Comparison of ENCODE assay signal across 31 cellular contexts in genomic region chr10:91343010-91343409, GRCh38.
"Had no signal": no experiment of that assay in that cellular context is flagged by ENCODE, and none has a peak within 500 bp of the region (broad histone marks: within the 10 kb centered on the region; RNA-seq: fewer than 3 reads in every experiment).

No MANE protein-coding gene starts in this region.

- H3K27ac ChIP-seq: neutrophil, pancreas, prostate gland, right lobe of liver, sigmoid colon, skin epidermis, spleen, suprapubic skin, testis, tibial artery, transverse colon, uterus had no signal

- H3K4me1 ChIP-seq: pancreas, prostate gland, right lobe of liver, sigmoid colon, spleen, testis, tibial artery, transverse colon, upper lobe of right lung, uterus had no signal

- H3K4me1 Mint-ChIP-seq: stimulated activated memory B cell treated with anti-CD40 and anti-IgM and Interleukin-4, amounts not matched to agents 10 μg/mL and 1 μg/mL and 100 μg/mL, for 72 hours had no signal

- H3K9me3 Mint-ChIP-seq: naive thymus-derived CD8-positive, alpha-beta T cell; natural killer cell treated with Interleukin-12 subunit alpha and Interleukin-12 subunit beta and Interleukin-15 and Interleukin-18, amount 100 ng/mL, for 72 hours; nephron progenitor cell; stimulated activated memory B cell treated with anti-CD40 and anti-IgM and Interleukin-4, amounts not matched to agents 10 μg/mL and 1 μg/mL and 100 μg/mL, for 72 hours; stimulated activated naive CD8-positive, alpha-beta T cell treated with anti-CD3 and anti-CD28 coated beads, Interleukin-15, amount 100 ng/mL, for 72 hours had no signal

- H3K4me2 ChIP-seq: smooth muscle cell had no signal

- H3K27me3 Mint-ChIP-seq: stimulated activated naive CD8-positive, alpha-beta T cell treated with anti-CD3 and anti-CD28 coated beads, Interleukin-15, amount 100 ng/mL, for 72 hours; type B pancreatic cell had no signal

- H3K4me3 Mint-ChIP-seq: naive thymus-derived CD8-positive, alpha-beta T cell; natural killer cell treated with Interleukin-12 subunit alpha and Interleukin-12 subunit beta and Interleukin-15 and Interleukin-18, amount 100 ng/mL, for 72 hours; nephron progenitor cell; neural crest cell; stimulated activated memory B cell treated with anti-CD40 and anti-IgM and Interleukin-4, amounts not matched to agents 10 μg/mL and 1 μg/mL and 100 μg/mL, for 72 hours; stimulated activated naive CD8-positive, alpha-beta T cell treated with anti-CD3 and anti-CD28 coated beads, Interleukin-15, amount 100 ng/mL, for 72 hours; type B pancreatic cell had no signal

- DNase-seq: naive thymus-derived CD8-positive, alpha-beta T cell; nephron progenitor cell; nucleus accumbens; pancreas; right cardiac atrium; right lobe of liver; sigmoid colon; spleen; stimulated activated CD4-positive, alpha-beta T cell treated with anti-CD3 and anti-CD28 coated beads, Interleukin-12 subunit alpha, Interleukin-12 subunit beta, amount 100 ng/mL, for 4 hours; stimulated activated CD4-positive, alpha-beta T cell treated with anti-CD3 and anti-CD28 coated beads, Interleukin-1b, Interleukin-23, amount 100 ng/mL, for 48 hours; stimulated activated CD4-positive, alpha-beta T cell treated with anti-CD3 and anti-CD28 coated beads, Interleukin-4, amount 100 ng/mL, for 1 hour; stimulated activated CD4-positive, alpha-beta T cell treated with anti-CD3 and anti-CD28 coated beads, Interleukin-4, amount 100 ng/mL, for 4 hours; stimulated activated CD8-positive, alpha-beta memory T cell treated with anti-CD3 and anti-CD28 coated beads, Interleukin-4, amount 100 ng/mL, for 48 hours; stimulated activated naive CD4-positive, alpha-beta T cell; stimulated activated naive CD8-positive, alpha-beta T cell treated with anti-CD3 and anti-CD28 coated beads, Interleukin-15, amount 100 ng/mL, for 72 hours; stimulated activated naive CD8-positive, alpha-beta T cell treated with anti-CD3 and anti-CD28 coated beads, Interleukin-15, Interleukin-2, amounts not matched to agents 100 U/mL and 50 U/mL, for 24 hours; substantia nigra; testis; tibial artery; transverse colon; upper lobe of right lung; uterus had no signal

- H3K9me3 ChIP-seq: neutrophil, pancreas, prostate gland, right lobe of liver, sigmoid colon, spleen, suprapubic skin, testis, tibial artery, transverse colon, upper lobe of right lung, uterus had no signal

- H3K36me3 ChIP-seq: neutrophil, pancreas, prostate gland, right lobe of liver, sigmoid colon, spleen, suprapubic skin, tibial artery, transverse colon, upper lobe of right lung, uterus had no signal

- H3K4me3 ChIP-seq: pancreas, prostate gland, right lobe of liver, sigmoid colon, skin epidermis, smooth muscle cell, spleen, suprapubic skin, testis, tibial artery, transverse colon, upper lobe of right lung, uterus had no signal

- H3K36me3 Mint-ChIP-seq: naive thymus-derived CD8-positive, alpha-beta T cell; natural killer cell treated with Interleukin-12 subunit alpha and Interleukin-12 subunit beta and Interleukin-15 and Interleukin-18, amount 100 ng/mL, for 72 hours; stimulated activated memory B cell treated with anti-CD40 and anti-IgM and Interleukin-4, amounts not matched to agents 10 μg/mL and 1 μg/mL and 100 μg/mL, for 72 hours; type B pancreatic cell had no signal

- ATAC-seq: naive thymus-derived CD8-positive, alpha-beta T cell; natural killer cell treated with Interleukin-12 subunit alpha and Interleukin-12 subunit beta and Interleukin-15 and Interleukin-18, amount 100 ng/mL, for 72 hours; pancreas; right lobe of liver; stimulated activated memory B cell treated with anti-CD40 and anti-IgM and Interleukin-4, amounts not matched to agents 10 μg/mL and 1 μg/mL and 100 μg/mL, for 72 hours; stimulated activated naive CD8-positive, alpha-beta T cell treated with anti-CD3 and anti-CD28 coated beads, Interleukin-15, amount 100 ng/mL, for 72 hours; stimulated activated naive CD8-positive, alpha-beta T cell treated with anti-CD3 and anti-CD28 coated beads, Interleukin-15, Interleukin-2, amounts not matched to agents 100 U/mL and 50 U/mL, for 24 hours; upper lobe of right lung had no signal

- H3K27ac Mint-ChIP-seq: naive thymus-derived CD8-positive, alpha-beta T cell; natural killer cell treated with Interleukin-12 subunit alpha and Interleukin-12 subunit beta and Interleukin-15 and Interleukin-18, amount 100 ng/mL, for 72 hours; nephron progenitor cell; stimulated activated memory B cell treated with anti-CD40 and anti-IgM and Interleukin-4, amounts not matched to agents 10 μg/mL and 1 μg/mL and 100 μg/mL, for 72 hours; stimulated activated naive CD8-positive, alpha-beta T cell treated with anti-CD3 and anti-CD28 coated beads, Interleukin-15, amount 100 ng/mL, for 72 hours had no signal

- H3K27me3 ChIP-seq: neutrophil, pancreas, right lobe of liver, sigmoid colon, spleen, suprapubic skin, testis, tibial artery, transverse colon, upper lobe of right lung, uterus had no signal
